38 cellular contexts compared by ENCODE assay signal in genomic region chr19:58237324-58237723, GRCh38.
"Had no signal": no experiment of that assay in that cellular context is flagged by ENCODE, and none has a peak within 500 bp of the region (broad histone marks: within the 10 kb centered on the region; RNA-seq: fewer than 3 reads in every experiment).

No MANE protein-coding gene starts in this region.

- H3K4me3 Mint-ChIP-seq: activated CD4-positive, alpha-beta memory T cell treated with anti-CD3 and anti-CD28 coated beads for 36 hours; activated CD4-positive, alpha-beta T cell treated with anti-CD3 and anti-CD28 coated beads for 36 hours; activated CD4-positive, alpha-beta T cell treated with anti-CD3 and anti-CD28 coated beads, Interleukin-2, amount 10 ng/mL, durations not matched to agents 24 days and 14 days; activated CD8-positive, alpha-beta memory T cell treated with anti-CD3 and anti-CD28 coated beads, Interleukin-2, amount 10 ng/mL, durations not matched to agents 7 days and 5 days; activated CD8-positive, alpha-beta T cell treated with anti-CD3 and anti-CD28 coated beads, Interleukin-2, amount 10 ng/mL, durations not matched to agents 7 days and 5 days; activated naive CD4-positive, alpha-beta T cell treated with anti-CD3 and anti-CD28 coated beads for 36 hours; activated naive CD4-positive, alpha-beta T cell treated with anti-CD3 and anti-CD28 coated beads, Interleukin-2, amount 50 U/mL, for 24 hours; activated naive CD8-positive, alpha-beta T cell treated with anti-CD3 and anti-CD28 coated beads for 36 hours; activated naive CD8-positive, alpha-beta T cell treated with anti-CD3 and anti-CD28 coated beads, Interleukin-2, amount 50 U/mL, for 24 hours; activated T-helper 1 cell treated with anti-CD3 and anti-CD28 coated beads, Interleukin-12 subunit alpha, Interleukin-12 subunit beta, Interleukin-2, Interleukin-4 antibody, amounts not matched to agents 30 ng/mL and 10 ng/mL and 1 ng/mL, durations not matched to agents 14 hours and 24 hours and 36 hours; brain; dendritic cell treated with granulocyte-macrophage colony-stimulating factor and Interleukin-4, amounts not matched to agents 40 ng/mL and 50 ng/mL, for 4 days; effector memory CD8-positive, alpha-beta T cell; T-helper 17 cell; T-helper 2 cell treated with Interferon-gamma antibody and Interleukin-4, amounts not matched to agents 5 μg/mL and 100 μg/mL, for 36 hours had no signal

- H3K27ac ChIP-seq: adrenal gland, ascending aorta, breast epithelium, cardiac muscle cell, colonic mucosa, dorsolateral prefrontal cortex, epithelial cell of prostate, esophagus squamous epithelium, gastroesophageal sphincter, heart right ventricle had no signal

- H3K4me3 ChIP-seq: adrenal gland, ascending aorta, cardiac muscle cell, colonic mucosa, dorsolateral prefrontal cortex, gastroesophageal sphincter, heart right ventricle had no signal

- H3K9me3 ChIP-seq: colonic mucosa had no signal

- H3K27ac Mint-ChIP-seq: activated CD4-positive, alpha-beta memory T cell treated with anti-CD3 and anti-CD28 coated beads for 36 hours; activated CD4-positive, alpha-beta T cell treated with anti-CD3 and anti-CD28 coated beads for 36 hours; activated CD4-positive, alpha-beta T cell treated with anti-CD3 and anti-CD28 coated beads, Interleukin-2, amount 10 ng/mL, durations not matched to agents 24 days and 14 days; activated CD8-positive, alpha-beta memory T cell treated with anti-CD3 and anti-CD28 coated beads, Interleukin-2, amount 10 ng/mL, durations not matched to agents 7 days and 5 days; activated CD8-positive, alpha-beta T cell treated with anti-CD3 and anti-CD28 coated beads, Interleukin-2, amount 10 ng/mL, durations not matched to agents 7 days and 5 days; activated naive CD4-positive, alpha-beta T cell treated with anti-CD3 and anti-CD28 coated beads for 36 hours; activated naive CD4-positive, alpha-beta T cell treated with anti-CD3 and anti-CD28 coated beads, Interleukin-2, amount 50 U/mL, for 24 hours; activated naive CD8-positive, alpha-beta T cell treated with anti-CD3 and anti-CD28 coated beads for 36 hours; activated naive CD8-positive, alpha-beta T cell treated with anti-CD3 and anti-CD28 coated beads, Interleukin-2, amount 50 U/mL, for 24 hours; activated T-helper 1 cell treated with anti-CD3 and anti-CD28 coated beads, Interleukin-12 subunit alpha, Interleukin-12 subunit beta, Interleukin-2, Interleukin-4 antibody, amounts not matched to agents 30 ng/mL and 10 ng/mL and 1 ng/mL, durations not matched to agents 14 hours and 24 hours and 36 hours; activated T-helper 2 cell treated with anti-CD3 and anti-CD28 coated beads, Interferon-gamma antibody, Interleukin-2, Interleukin-4, amounts not matched to agents 10 μg/mL and 5 μg/mL and 100 μg/mL, durations not matched to agents 14 hours and 24 hours and 36 hours; brain; dendritic cell treated with granulocyte-macrophage colony-stimulating factor and Interleukin-4, amounts not matched to agents 40 ng/mL and 50 ng/mL, for 4 days; effector memory CD8-positive, alpha-beta T cell; T-helper 17 cell; T-helper 2 cell treated with Interferon-gamma antibody and Interleukin-4, amounts not matched to agents 5 μg/mL and 100 μg/mL, for 36 hours had no signal

- H3K27me3 ChIP-seq: adrenal gland, ascending aorta, breast epithelium, cardiac muscle cell, colonic mucosa, dorsolateral prefrontal cortex, esophagus squamous epithelium, gastroesophageal sphincter, heart right ventricle had no signal

- DNase-seq: activated CD4-positive, alpha-beta memory T cell treated with anti-CD3 and anti-CD28 coated beads for 36 hours; activated CD4-positive, alpha-beta T cell treated with anti-CD3 and anti-CD28 coated beads for 36 hours; activated CD4-positive, alpha-beta T cell treated with anti-CD3 and anti-CD28 coated beads, Interleukin-2, amount 10 ng/mL, durations not matched to agents 24 days and 14 days; activated CD4-positive, CD25-positive, alpha-beta regulatory T cell; activated CD4-positive, CD25-positive, alpha-beta regulatory T cell treated with anti-CD3 and anti-CD28 coated beads, Interleukin-2, amount 50 U/mL, for 72 hours; activated CD8-positive, alpha-beta memory T cell treated with anti-CD3 and anti-CD28 coated beads, Interleukin-2, amount 10 ng/mL, durations not matched to agents 7 days and 5 days; activated CD8-positive, alpha-beta memory T cell treated with anti-CD3 and anti-CD28 coated beads, Interleukin-2, amount 50 U/mL, for 4 hours; activated CD8-positive, alpha-beta T cell treated with anti-CD3 and anti-CD28 coated beads, Interleukin-2, amount 10 ng/mL, durations not matched to agents 7 days and 5 days; activated effector memory CD4-positive, alpha-beta T cell treated with anti-CD3 and anti-CD28 coated beads, Interleukin-2, amount 50 U/mL, for 16 hours; activated naive CD4-positive, alpha-beta T cell treated with anti-CD3 and anti-CD28 coated beads for 36 hours; activated naive CD8-positive, alpha-beta T cell treated with anti-CD3 and anti-CD28 coated beads for 36 hours; activated naive CD8-positive, alpha-beta T cell treated with anti-CD3 and anti-CD28 coated beads, Interleukin-2, amount 50 U/mL, for 24 hours; activated T-cell treated with anti-CD3 and anti-CD28 coated beads, Interleukin-2, amount 50 U/mL, for 1 hour; activated T-cell treated with anti-CD3 and anti-CD28 coated beads, Interleukin-2, amount 50 U/mL, for 48 hours; adrenal gland; central memory CD4-positive, alpha-beta T cell; cerebellar nuclear complex; colonic mucosa; dorsolateral prefrontal cortex; effector CD4-positive, alpha-beta T cell; effector memory CD8-positive, alpha-beta T cell; esophagus squamous epithelium; foreskin melanocyte; heart right ventricle; T-helper 1 cell; T-helper 17 cell had no signal

- H3K27me3 Mint-ChIP-seq: activated CD4-positive, alpha-beta memory T cell treated with anti-CD3 and anti-CD28 coated beads for 36 hours; activated CD4-positive, alpha-beta T cell treated with anti-CD3 and anti-CD28 coated beads for 36 hours; activated CD4-positive, alpha-beta T cell treated with anti-CD3 and anti-CD28 coated beads, Interleukin-2, amount 10 ng/mL, durations not matched to agents 24 days and 14 days; activated CD8-positive, alpha-beta memory T cell treated with anti-CD3 and anti-CD28 coated beads, Interleukin-2, amount 10 ng/mL, durations not matched to agents 7 days and 5 days; activated naive CD4-positive, alpha-beta T cell treated with anti-CD3 and anti-CD28 coated beads, Interleukin-2, amount 50 U/mL, for 24 hours; activated naive CD8-positive, alpha-beta T cell treated with anti-CD3 and anti-CD28 coated beads for 36 hours; activated naive CD8-positive, alpha-beta T cell treated with anti-CD3 and anti-CD28 coated beads, Interleukin-2, amount 50 U/mL, for 24 hours; dendritic cell treated with granulocyte-macrophage colony-stimulating factor and Interleukin-4, amounts not matched to agents 40 ng/mL and 50 ng/mL, for 4 days; effector memory CD8-positive, alpha-beta T cell; T-helper 17 cell had no signal

- FAIRE-seq: endothelial cell of umbilical vein had no signal

- ATAC-seq: activated CD4-positive, alpha-beta T cell treated with anti-CD3 and anti-CD28 coated beads for 36 hours; activated CD8-positive, alpha-beta memory T cell treated with anti-CD3 and anti-CD28 coated beads, Interleukin-2, amount 10 ng/mL, durations not matched to agents 7 days and 5 days; activated CD8-positive, alpha-beta T cell treated with anti-CD3 and anti-CD28 coated beads, Interleukin-2, amount 10 ng/mL, durations not matched to agents 7 days and 5 days; activated naive CD8-positive, alpha-beta T cell treated with anti-CD3 and anti-CD28 coated beads, Interleukin-2, amount 50 U/mL, for 24 hours; effector memory CD8-positive, alpha-beta T cell; gastroesophageal sphincter; heart right ventricle; T-helper 17 cell had no signal

- H3K4me1 Mint-ChIP-seq: activated CD4-positive, alpha-beta T cell treated with anti-CD3 and anti-CD28 coated beads, Interleukin-2, amount 10 ng/mL, durations not matched to agents 24 days and 14 days; activated CD8-positive, alpha-beta memory T cell treated with anti-CD3 and anti-CD28 coated beads, Interleukin-2, amount 10 ng/mL, durations not matched to agents 7 days and 5 days; activated naive CD4-positive, alpha-beta T cell treated with anti-CD3 and anti-CD28 coated beads, Interleukin-2, amount 50 U/mL, for 24 hours; activated naive CD8-positive, alpha-beta T cell treated with anti-CD3 and anti-CD28 coated beads for 36 hours; activated naive CD8-positive, alpha-beta T cell treated with anti-CD3 and anti-CD28 coated beads, Interleukin-2, amount 50 U/mL, for 24 hours; brain; T-helper 17 cell had no signal

- H3K4me1 ChIP-seq: adrenal gland, ascending aorta, breast epithelium, colonic mucosa, esophagus squamous epithelium, gastroesophageal sphincter, heart right ventricle had no signal
